In genomic region chr7:95867309-95867708, GRCh38 we compare ENCODE assay signal across 10 cellular contexts.
DNase-seq lines count a peak whose midpoint lies in the region; ATAC-seq, FAIRE-seq and TF ChIP-seq lines count a peak whose summit lies in the region.
"Had no signal": no experiment of that assay in that cellular context is flagged by ENCODE, and none has a peak within 500 bp of the region (broad histone marks: within the 10 kb centered on the region; RNA-seq: fewer than 3 reads in every experiment).

No MANE protein-coding gene starts in this region.

- no peak for TF ChIP-seq POLR2A in esophagus muscularis mucosa (IDR thresholded peaks at IDR 0.05; ENCODE audit: low read depth)

- no peaks in the 10 kb centered on the region for H3K36me3 Mint-ChIP-seq in activated T-helper 17 cell treated with anti-CD3 and anti-CD28 coated beads, Interleukin-2, amount 50 U/mL, for 72 hours (ENCODE audit: low read depth)

- H3K27me3 ChIP-seq in esophagus muscularis mucosa = no peaks in the 10 kb centered on the region

- no peaks in the 10 kb centered on the region for H3K27me3 Mint-ChIP-seq in activated T-helper 17 cell treated with anti-CD3 and anti-CD28 coated beads, Interleukin-2, amount 50 U/mL, for 72 hours

- H3K27ac ChIP-seq in esophagus muscularis mucosa (replicated peaks in 1 of 4) = no peak overlapping the region
- H3K27ac ChIP-seq: thoracic aorta had no signal

- no peaks in the 10 kb centered on the region for H3K9me3 Mint-ChIP-seq in activated T-helper 17 cell treated with anti-CD3 and anti-CD28 coated beads, Interleukin-2, amount 50 U/mL, for 72 hours

- no peak overlapping the region for H3K4me3 Mint-ChIP-seq in activated T-helper 17 cell treated with anti-CD3 and anti-CD28 coated beads, Interleukin-2, amount 50 U/mL, for 72 hours

- ATAC-seq in GM18858 (IDR thresholded peaks at IDR 0.05; ENCODE audit: unreplicated experiment) (peak; percentile 92), GM21723 (IDR thresholded peaks at IDR 0.05; ENCODE audit: unreplicated experiment) (peak; percentile 76), HG03469 (IDR thresholded peaks at IDR 0.05; ENCODE audit: unreplicated experiment) (peak; percentile 71)
- ATAC-seq in activated T-helper 17 cell treated with anti-CD3 and anti-CD28 coated beads, Interleukin-2, amount 50 U/mL, for 72 hours (replicated peaks) = peak; percentile 35

- H3K27ac Mint-ChIP-seq in activated T-helper 17 cell treated with anti-CD3 and anti-CD28 coated beads, Interleukin-2, amount 50 U/mL, for 72 hours = no peak overlapping the region

- peaks cover 0 to 4% (median 0%) of the 10 kb centered on the region in 4 donors for H3K36me3 ChIP-seq in esophagus muscularis mucosa
- H3K36me3 ChIP-seq: thoracic aorta had no signal

- no peak for FAIRE-seq in HTR-8/SVneo (lab: Jason Lieb, UNC)
- FAIRE-seq: kidney had no signal

- intact Hi-C loops in esophagus muscularis mucosa (cut with DNase I) = no loop called here

- no peak for TF ChIP-seq EP300 in esophagus muscularis mucosa (IDR thresholded peaks at IDR 0.05)

- no peak for DNase-seq in activated CD4-positive, CD25-positive, alpha-beta regulatory T cell treated with anti-CD3 and anti-CD28 coated beads, Interleukin-2, amount 50 U/mL, for 72 hours
- DNase-seq in NCI-H446 treated with DMSO at 0.1 percent for 48 hours (lab: John Stamatoyannopoulos, UW) (no peak), HTR-8/SVneo (ENCODE audit: insufficient read length, low spot score) (no peak), esophagus muscularis mucosa (ENCODE audit: extremely low spot score) (no peak)
- DNase-seq: kidney had no signal

- H3K4me3 ChIP-seq in esophagus muscularis mucosa = no peak overlapping the region
- H3K4me3 ChIP-seq: thoracic aorta had no signal

- no peaks in the 10 kb centered on the region for H3K4me1 ChIP-seq in esophagus muscularis mucosa

- no peak for TF ChIP-seq CTCF in esophagus muscularis mucosa (IDR thresholded peaks at IDR 0.05)

- no peaks in the 10 kb centered on the region for H3K4me1 Mint-ChIP-seq in activated T-helper 17 cell treated with anti-CD3 and anti-CD28 coated beads, Interleukin-2, amount 50 U/mL, for 72 hours

- H3K9me3 ChIP-seq in esophagus muscularis mucosa = no peaks in the 10 kb centered on the region
- H3K9me3 ChIP-seq: thoracic aorta had no signal

- 0% methylated on average over 1 of the region's 3 CpGs for WGBS in esophagus muscularis mucosa

Comparison
In these comparisons a context has a peak if more than half of its experiments do, and no peak if none do; other contexts are left out.
1. ATAC-seq: peak in every context shown above with its lines; median percentile 92 in GM18858; 76 in GM21723; 71 in HG03469; 35 in activated T-helper 17 cell treated with anti-CD3 and anti-CD28 coated beads, Interleukin-2, amount 50 U/mL, for 72 hours.